ENCODE assay signal across 8 cellular contexts in genomic region chr5:39217365-39218281, GRCh38. TPM values are rescaled to one million over a fixed set of nuclear protein-coding genes. Genes with fewer than 3 reads are reported as not detected.
DNase-seq lines count a peak whose midpoint lies in the region; ATAC-seq and TF ChIP-seq lines count a peak whose summit lies in the region.

No MANE protein-coding gene starts in this region.

- H3K4me1 ChIP-seq in adrenal gland (replicated peaks in 1 of 2) (peaks cover 0 to 8% of the 10 kb centered on the region in 2 donors), left ventricle myocardium inferior (no peaks in the 10 kb centered on the region)

- no peaks in the 10 kb centered on the region for H3K9me3 ChIP-seq in adrenal gland (replicated peaks in 1 of 3)
- H3K9me3 ChIP-seq in left ventricle myocardium inferior (replicated peaks): no peaks in the 10 kb centered on the region

- ATAC-seq in HG02623 (IDR thresholded peaks at IDR 0.05; ENCODE audit: unreplicated experiment) (peak; percentile 82), T-cell (replicated peaks in 1 of 4) (peak; percentile 76 to 82 (median 80))

- H3K27ac Mint-ChIP-seq in T-cell: peak overlapping the region; percentile 93 to 98

- TF ChIP-seq CTCF in GM12873 (IDR thresholded peaks at IDR 0.05; ENCODE audit: insufficient read depth, low read depth, low read length, missing control alignments) (peak; percentile 92), adrenal gland (IDR thresholded peaks at IDR 0.05) (peak; percentile 88 to 98 (median 95)), left ventricle myocardium inferior (IDR thresholded peaks at IDR 0.05; ENCODE audit: borderline replicate concordance) (peak; percentile 98)

- peaks cover 75 to 81% (median 81%) of the 10 kb centered on the region in 3 donors for H3K4me1 Mint-ChIP-seq in T-cell

- H3K27ac ChIP-seq in adrenal gland (no peak overlapping the region), left ventricle myocardium inferior (replicated peaks) (no peak overlapping the region)

- H3K27me3 ChIP-seq in adrenal gland (no peaks in the 10 kb centered on the region), left ventricle myocardium inferior (ENCODE audit: low read depth) (peaks cover under 1% of the 10 kb centered on the region)

- H3K4me3 Mint-ChIP-seq in T-cell: peak overlapping the region; percentile 65 to 82 (median 72)

- 56 to 61% (median 59%) methylated on average over 16 of the region's 16 CpGs for WGBS in adrenal gland, 4 donors

- POLR2A ChIA-PET in T-cell (lab: Charles Lee): interaction anchor here (0.6 to 2.0 kb wide), 15 partner anchors 11 to 146 kb away, joined by 3 to 9 read pairs (median 4); no protein-coding TSS in a partner anchor

- no peaks in the 10 kb centered on the region for H3K36me3 ChIP-seq in adrenal gland (replicated peaks in 1 of 2)
- no peaks in the 10 kb centered on the region for H3K36me3 ChIP-seq in left ventricle myocardium inferior

- H3K36me3 Mint-ChIP-seq in T-cell: no peaks in the 10 kb centered on the region

- H3K27me3 Mint-ChIP-seq in T-cell: no peaks in the 10 kb centered on the region

- CTCF ChIA-PET in T-cell (lab: Charles Lee): interaction anchor here (0.5 to 4.9 kb wide), 53 partner anchors 9 to 331 kb away, joined by 3 to 84 read pairs (median 6); partner anchors contain the start of gene DAB2 (in 1 of the 2)

- intact Hi-C loops in adrenal gland (cut with DNase I): loop anchor here (5.0 to 10.0 kb wide), 2 partner anchors 67 to 355 kb away; no protein-coding TSS in a partner anchor
- intact Hi-C loops in left ventricle myocardium inferior (cut with micrococcal nuclease): loop anchor here (5.0 kb wide), 2 partner anchors 65 to 355 kb away; no protein-coding TSS in a partner anchor

- H3K4me3 ChIP-seq in adrenal gland: no peak overlapping the region
- peak overlapping the region; percentile 39 for H3K4me3 ChIP-seq in left ventricle myocardium inferior

- no peak for TF ChIP-seq POLR2A in adrenal gland (IDR thresholded peaks at IDR 0.05)

- DNase-seq in NCI-H146 treated with DMSO at 0.1 percent for 48 hours (lab: John Stamatoyannopoulos, UW; ENCODE audit: unreplicated experiment) (peak; percentile 4), T-cell (peak in 33 of 34 experiments; percentile 41 to 82 (median 72)), adrenal gland (peak; percentile 72 to 90 (median 81)), left ventricle myocardium inferior (peak; percentile 55), pulmonary artery endothelial cell (ENCODE audit: low read depth, low spot score) (peak; percentile 47), NCI-H1048 (lab: John Stamatoyannopoulos, UW) (no peak)

- no peaks in the 10 kb centered on the region for H3K9me3 Mint-ChIP-seq in T-cell

RNA-seq across cellular contexts. Expression of gene FYB1, which starts 1.7 kb away (rescaled TPM):
- total RNA-seq in T-cell (100 to 1,000 TPM; 372 to 769 (median 428) TPM), adrenal gland (10 to 100 TPM in 7 of 8 donors, 1 to 10 TPM in 1; 5.1 to 29.8 (median 17.7) TPM), left ventricle myocardium inferior (4.9 TPM), pulmonary artery endothelial cell (0.13 TPM in 1 of 2 replicates, not detected in the other)
- 1 to 10 TPM; 1.8 to 6.7 (median 5.8) TPM for polyA plus RNA-seq in adrenal gland

Comparison
In these comparisons a context has a peak if more than half of its experiments do, and no peak if none do; other contexts are left out.
1. RNA of gene FYB1, which starts 1.7 kb away (total RNA-seq): 372 to 769 TPM in T-cell; 5.1 to 29.8 TPM in adrenal gland, 4.9 TPM in left ventricle myocardium inferior (single experiment) and 0.13 TPM in pulmonary artery endothelial cell; every median in the first group is over 10 times any median in the second.
2. Peak in every context shown above with its lines, with median percentiles within 50 percentile points of each other: CTCF ChIP-seq.